In the genomic region with DNA sequence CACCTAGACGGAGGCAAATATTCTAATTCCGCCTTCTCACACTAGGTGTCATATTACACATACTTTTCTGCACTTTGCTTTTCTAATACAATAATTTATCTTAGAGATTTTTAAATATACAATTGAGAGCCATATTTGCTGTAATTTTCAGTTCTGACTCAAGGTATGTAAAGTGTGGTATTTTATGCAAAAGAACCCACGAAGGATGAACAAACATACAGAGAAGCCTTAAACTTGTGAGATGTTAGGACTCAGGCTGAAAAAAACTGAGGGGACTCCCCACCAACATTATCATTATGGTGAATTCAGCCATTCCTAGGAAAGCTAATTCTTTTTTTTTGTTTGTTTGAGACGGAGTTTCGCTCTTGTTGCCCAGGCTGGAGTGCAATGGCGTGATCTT, we compare ENCODE assay signal across 15 cellular contexts.
"Had no signal": no experiment of that assay in that cellular context is flagged by ENCODE, and none has a peak within 500 bp of the region (broad histone marks: within the 10 kb centered on the region; RNA-seq: fewer than 3 reads in every experiment).

No MANE protein-coding gene starts in this region.

- H3K4me1 ChIP-seq: esophagus squamous epithelium, left ventricle myocardium inferior, right atrium auricular region, sigmoid colon, transverse colon had no signal

- ATAC-seq: lower lobe of right lung, natural killer cell had no signal

- H3K4me3 ChIP-seq: esophagus squamous epithelium, left ventricle myocardium inferior, lower lobe of right lung, right atrium auricular region, sigmoid colon, skin epidermis, stomach, thoracic aorta, transverse colon had no signal

- H3K9me3 ChIP-seq: esophagus squamous epithelium, left ventricle myocardium inferior, lower lobe of right lung, right atrium auricular region, sigmoid colon, stomach, thoracic aorta, transverse colon had no signal

- H3K27ac ChIP-seq: esophagus squamous epithelium, left ventricle myocardium inferior, lower lobe of right lung, right atrium auricular region, sigmoid colon, skin epidermis, stomach, thoracic aorta, transverse colon had no signal

- H3K27me3 ChIP-seq: esophagus squamous epithelium, right atrium auricular region, sigmoid colon, stomach, transverse colon had no signal

- DNase-seq: esophagus squamous epithelium; foreskin fibroblast; immature natural killer cell; left ventricle myocardium inferior; lower lobe of right lung; natural killer cell; posterior cingulate gyrus; sigmoid colon; stimulated activated naive CD4-positive, alpha-beta T cell; stomach; substantia nigra; transverse colon had no signal
